Comparison of ENCODE assay signal across 8 cellular contexts in the genomic region with DNA sequence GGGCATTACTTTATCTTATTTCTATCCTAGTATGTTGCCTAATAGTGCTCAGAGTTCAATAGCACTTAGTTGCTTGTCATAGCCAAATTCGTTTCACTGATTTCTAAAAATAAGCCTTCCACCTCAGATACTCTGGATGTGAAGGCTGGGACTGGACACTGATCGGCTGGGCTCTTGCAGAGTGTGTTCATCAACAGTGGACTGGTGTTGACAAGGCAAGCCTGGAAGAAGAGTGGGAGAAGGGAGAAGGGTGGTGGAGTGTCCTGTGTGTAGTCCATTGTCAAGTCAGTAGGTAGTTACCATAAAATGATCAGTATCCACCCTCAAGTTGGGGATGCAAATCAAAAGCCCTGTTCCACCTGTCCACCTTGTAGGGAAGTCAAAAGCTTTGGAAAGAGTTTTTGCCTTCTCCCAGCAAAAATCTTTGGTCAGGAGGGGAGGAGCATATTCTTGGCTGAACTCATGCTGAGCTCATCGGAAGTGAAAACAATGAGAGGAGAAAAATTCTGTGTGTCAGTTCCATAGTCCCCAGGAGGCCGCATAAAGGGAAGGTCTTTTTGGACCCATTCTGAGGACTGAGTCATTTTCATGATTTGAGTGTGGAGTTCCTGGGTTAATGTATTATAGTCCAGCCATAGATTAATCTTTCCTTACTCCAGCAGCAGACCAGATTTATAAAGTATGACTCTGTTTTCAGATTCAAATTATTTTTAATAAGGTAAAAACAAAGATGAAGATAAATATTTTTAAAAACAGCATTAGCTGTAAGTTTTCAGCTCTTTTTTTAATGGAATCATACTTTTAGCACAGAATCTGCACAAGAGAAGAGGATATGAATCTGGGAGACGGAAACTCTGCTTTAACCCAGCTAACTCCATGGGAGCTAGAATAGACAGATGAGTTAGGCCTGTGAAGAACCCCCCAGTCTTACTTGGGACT.
DNase-seq lines count a peak whose midpoint lies in the region; ATAC-seq and TF ChIP-seq lines count a peak whose summit lies in the region.

No MANE protein-coding gene starts in this region.

- ATAC-seq in CD8-positive, alpha-beta T cell: no peak
- peak; percentile 24 to 90 for ATAC-seq in upper lobe of left lung (ENCODE audit: low FRiP score in 2 of 2)
- no peak for ATAC-seq in HG03045 (IDR thresholded peaks at IDR 0.05; ENCODE audit: unreplicated experiment)
- ATAC-seq in HG03571 (IDR thresholded peaks at IDR 0.05; ENCODE audit: unreplicated experiment): no peak

- H3K4me1 ChIP-seq in CD8-positive, alpha-beta T cell (ENCODE audit: insufficient read depth, low read length): peaks cover 10% of the 10 kb centered on the region
- H3K4me1 ChIP-seq in upper lobe of left lung: peaks cover 48 to 64% (median 63%) of the 10 kb centered on the region in 4 donors

- H3K4me3 Mint-ChIP-seq in CD8-positive, alpha-beta T cell: no peak overlapping the region

- CTCF ChIA-PET in CD8-positive, alpha-beta T cell (lab: Charles Lee): interaction anchor here (0.7 to 3.8 kb wide), 4 partner anchors 13 to 293 kb away, joined by 3 to 21 read pairs (median 4); no protein-coding TSS in a partner anchor

- no peaks in the 10 kb centered on the region for H3K27me3 Mint-ChIP-seq in CD8-positive, alpha-beta T cell (ENCODE audit: low read depth)

- no peak for DNase-seq in CD8-positive, alpha-beta T cell
- DNase-seq in NCI-H2196 treated with DMSO at 0.1 percent for 48 hours (lab: John Stamatoyannopoulos, UW; ENCODE audit: unreplicated experiment): peak; percentile 36
- DNase-seq in dermis microvascular lymphatic vessel endothelial cell (ENCODE audit: low read depth in 2 of 2): peak; percentile 83 to 92
- DNase-seq in lung microvascular endothelial cell (ENCODE audit: low read depth in 2 of 2): peak; percentile 91 to 94
- no peak for DNase-seq in upper lobe of left lung
- DNase-seq in cortex of kidney (lab: John Stamatoyannopoulos, UW): no peak

- H3K27me3 ChIP-seq in CD8-positive, alpha-beta T cell (ENCODE audit: insufficient read depth, low read length): no peaks in the 10 kb centered on the region
- H3K27me3 ChIP-seq in upper lobe of left lung: no peaks in the 10 kb centered on the region

- POLR2A ChIA-PET in CD8-positive, alpha-beta T cell (lab: Charles Lee): no interaction called here

- H3K4me1 Mint-ChIP-seq in CD8-positive, alpha-beta T cell (ENCODE audit: low read depth): peaks cover 57% of the 10 kb centered on the region

- H3K9me3 ChIP-seq in CD8-positive, alpha-beta T cell (ENCODE audit: low read length): no peaks in the 10 kb centered on the region
- no peaks in the 10 kb centered on the region for H3K9me3 ChIP-seq in upper lobe of left lung

- 40 to 49% methylated on average over 5 of the region's 5 CpGs for WGBS in upper lobe of left lung, 2 donors

- no peak for TF ChIP-seq POLR2A in upper lobe of left lung (IDR thresholded peaks at IDR 0.05)

- H3K36me3 Mint-ChIP-seq in CD8-positive, alpha-beta T cell: peaks cover 67% of the 10 kb centered on the region

- no peak for TF ChIP-seq EP300 in upper lobe of left lung (IDR thresholded peaks at IDR 0.05)

- intact Hi-C loops in CD8-positive, alpha-beta T cell (cut with DNase I, micrococcal nuclease): no loop called here

- H3K4me3 ChIP-seq in CD8-positive, alpha-beta T cell (ENCODE audit: low read depth, low read length): no peak overlapping the region
- no peak overlapping the region for H3K4me3 ChIP-seq in upper lobe of left lung

- H3K27ac ChIP-seq in CD8-positive, alpha-beta T cell (ENCODE audit: low read depth, low read length): no peak overlapping the region
- H3K27ac ChIP-seq in upper lobe of left lung: peak overlapping the region; percentile 52 to 76 (median 67)

- no peaks in the 10 kb centered on the region for H3K9me3 Mint-ChIP-seq in CD8-positive, alpha-beta T cell

- H3K27ac Mint-ChIP-seq in CD8-positive, alpha-beta T cell: peak overlapping the region; percentile 38

- peaks cover 18% of the 10 kb centered on the region for H3K36me3 ChIP-seq in CD8-positive, alpha-beta T cell (ENCODE audit: insufficient read depth, low read length)
- peaks cover 14 to 40% (median 30%) of the 10 kb centered on the region in 4 donors for H3K36me3 ChIP-seq in upper lobe of left lung

- no peak for TF ChIP-seq CTCF in CD8-positive, alpha-beta T cell (IDR thresholded peaks at IDR 0.05)
- TF ChIP-seq CTCF in upper lobe of left lung (IDR thresholded peaks at IDR 0.05): no peak

Comparison
In these comparisons a context has a peak if more than half of its experiments do, and no peak if none do; other contexts are left out.
1. ATAC-seq: peak in upper lobe of left lung (2 of 2); none in CD8-positive, alpha-beta T cell (single experiment), HG03045 (single experiment) and HG03571 (single experiment).
2. DNase-seq: peak in NCI-H2196 treated with DMSO at 0.1 percent for 48 hours (single experiment), dermis microvascular lymphatic vessel endothelial cell (2 of 2) and lung microvascular endothelial cell (2 of 2); none in CD8-positive, alpha-beta T cell (0 of 7), upper lobe of left lung (0 of 2) and cortex of kidney (single experiment).